ENCODE assay signal across 22 cellular contexts in the genomic region with DNA sequence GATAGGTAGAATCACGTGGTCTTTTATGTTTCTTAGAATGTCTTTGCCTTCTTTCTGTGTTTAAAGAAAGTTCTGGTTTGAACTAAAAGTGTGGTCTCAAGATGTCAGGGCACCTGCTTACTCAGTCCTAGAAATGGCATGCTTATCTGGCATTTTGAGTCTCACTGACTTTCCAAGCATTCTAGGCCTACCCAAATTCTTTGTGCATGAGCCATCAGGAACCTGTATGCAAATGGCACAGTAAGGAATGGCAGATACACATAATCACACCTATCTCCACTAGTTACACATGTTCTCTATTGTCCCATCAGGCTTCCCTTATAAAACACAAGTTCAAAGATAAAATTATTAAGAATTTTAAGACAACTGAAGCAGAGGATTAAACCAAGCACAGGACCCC. TPM values are rescaled to one million over a fixed set of nuclear protein-coding genes. Genes with fewer than 3 reads are reported as not detected.
DNase-seq lines count a peak whose midpoint lies in the region; ATAC-seq, FAIRE-seq and TF ChIP-seq lines count a peak whose summit lies in the region.
"Had no signal": no experiment of that assay in that cellular context is flagged by ENCODE, and none has a peak within 500 bp of the region (broad histone marks: within the 10 kb centered on the region; RNA-seq: fewer than 3 reads in every experiment).

No MANE protein-coding gene starts in this region.

- H3K27ac Mint-ChIP-seq in type B pancreatic cell (peak overlapping the region; percentile 83), T-helper 17 cell (no peak overlapping the region)
- H3K27ac Mint-ChIP-seq: activated naive CD4-positive, alpha-beta T cell treated with anti-CD3 and anti-CD28 coated beads, Interleukin-2, amount 50 U/mL, for 72 hours; activated T-cell treated with anti-CD3 and anti-CD28 coated beads, Interleukin-2, amount 50 U/mL, for 72 hours had no signal

- TF ChIP-seq POLR2A in breast epithelium (IDR thresholded peaks at IDR 0.05) = no peak

- H3K9me3 Mint-ChIP-seq in type B pancreatic cell = no peaks in the 10 kb centered on the region
- H3K9me3 Mint-ChIP-seq: activated naive CD4-positive, alpha-beta T cell treated with anti-CD3 and anti-CD28 coated beads, Interleukin-2, amount 50 U/mL, for 72 hours; activated T-cell treated with anti-CD3 and anti-CD28 coated beads, Interleukin-2, amount 50 U/mL, for 72 hours; naive thymus-derived CD8-positive, alpha-beta T cell had no signal

- DNase-seq in HT-29 (ENCODE audit: low spot score) (peak; percentile 77), breast epithelium (ENCODE audit: low spot score in 2 of 2) (no peak), keratinocyte (ENCODE audit: low read depth, low spot score) (peak; percentile 60), type B pancreatic cell (ENCODE audit: extremely low spot score, unreplicated experiment) (no peak), OCI-M2 (lab: John Stamatoyannopoulos, UW; ENCODE audit: unreplicated experiment) (no peak), T-helper 17 cell (no peak)
- DNase-seq: activated CD4-positive, alpha-beta T cell treated with anti-CD3 and anti-CD28 coated beads for 4 hours; activated T-cell treated with anti-CD3 and anti-CD28 coated beads, Interleukin-2, amount 50 U/mL, for 72 hours; cerebellar nuclear complex; GM23248; Karpas-422; naive thymus-derived CD8-positive, alpha-beta T cell; NCI-H1092 treated with DMSO at 0.1 percent for 48 hours; NCI-H2081 treated with DMSO at 0.1 percent for 48 hours; ovary; right lobe of liver; stimulated activated CD4-positive, alpha-beta T cell treated with anti-CD3 and anti-CD28 coated beads, Interleukin-15, amount 100 ng/mL, for 24 hours had no signal

- no peak for TF ChIP-seq CTCF in breast epithelium (IDR thresholded peaks at IDR 0.05)
- TF ChIP-seq CTCF in keratinocyte (optimal IDR thresholded peaks at IDR 0.05 in 1 of 3, IDR thresholded peaks at IDR 0.05 in 1 of 3, conservative IDR thresholded peaks at IDR 0.05 in 1 of 3; ENCODE audit: extremely low read depth in 1 of 3, insufficient read depth in 2 of 3, low read length in 3 of 3) = no peak
- no peak for TF ChIP-seq CTCF in type B pancreatic cell (conservative IDR thresholded peaks at IDR 0.05)

- H4K20me1 ChIP-seq in keratinocyte (ENCODE audit: control insufficient read depth, extremely low read depth, insufficient read depth, low read length) = no peaks in the 10 kb centered on the region

- H3K9ac ChIP-seq in keratinocyte (ENCODE audit: control insufficient read depth, extremely low read depth, insufficient read depth, low read length) = no peak overlapping the region
- H3K9ac ChIP-seq: GM23248 had no signal

- H3K27ac ChIP-seq in breast epithelium (peak overlapping the region; percentile 3 to 39), keratinocyte (ENCODE audit: control insufficient read depth, insufficient read depth, low read length) (peak overlapping the region; percentile 6)
- H3K27ac ChIP-seq: ascending aorta, GM23248, ovary, right lobe of liver had no signal

- H3K4me3 Mint-ChIP-seq in type B pancreatic cell (no peak overlapping the region), T-helper 17 cell (no peak overlapping the region)
- H3K4me3 Mint-ChIP-seq: activated T-cell treated with anti-CD3 and anti-CD28 coated beads, Interleukin-2, amount 50 U/mL, for 72 hours; naive thymus-derived CD8-positive, alpha-beta T cell had no signal

- H3K36me3 Mint-ChIP-seq in type B pancreatic cell (no peaks in the 10 kb centered on the region), T-helper 17 cell (ENCODE audit: low read depth) (no peaks in the 10 kb centered on the region)
- H3K36me3 Mint-ChIP-seq: activated naive CD4-positive, alpha-beta T cell treated with anti-CD3 and anti-CD28 coated beads, Interleukin-2, amount 50 U/mL, for 72 hours; naive thymus-derived CD8-positive, alpha-beta T cell had no signal

- no peaks in the 10 kb centered on the region for H3K27me3 Mint-ChIP-seq in type B pancreatic cell
- no peaks in the 10 kb centered on the region for H3K27me3 Mint-ChIP-seq in T-helper 17 cell

- H3K36me3 ChIP-seq in breast epithelium (no peaks in the 10 kb centered on the region), keratinocyte (ENCODE audit: control insufficient read depth in 2 of 2, extremely low read depth in 1 of 2, insufficient read depth in 2 of 2, low read length in 2 of 2) (no peaks in the 10 kb centered on the region)
- H3K36me3 ChIP-seq: ascending aorta, ovary, right lobe of liver had no signal

- H3K4me1 Mint-ChIP-seq in type B pancreatic cell (ENCODE audit: unreplicated experiment) (no peaks in the 10 kb centered on the region), T-helper 17 cell (peaks cover 2% of the 10 kb centered on the region)
- H3K4me1 Mint-ChIP-seq: naive thymus-derived CD8-positive, alpha-beta T cell had no signal

- H2AFZ ChIP-seq in keratinocyte (ENCODE audit: control insufficient read depth, low read length) = peak overlapping the region; percentile 54
- H2AFZ ChIP-seq: GM23248 had no signal

- intact Hi-C loops in breast epithelium (cut with DNase I; ENCODE audit: low total_unique reads) = no loop called here

- H3K27me3 ChIP-seq in breast epithelium (no peaks in the 10 kb centered on the region), keratinocyte (ENCODE audit: control insufficient read depth, extremely low read depth, insufficient read depth, low read length) (no peaks in the 10 kb centered on the region)
- H3K27me3 ChIP-seq: ascending aorta, ovary, right lobe of liver had no signal

- H3K9me1 ChIP-seq in keratinocyte (ENCODE audit: control insufficient read depth, extremely low read depth, insufficient read depth, low read length) = no peaks in the 10 kb centered on the region

- H3K4me3 ChIP-seq in breast epithelium = no peak overlapping the region
- no peak overlapping the region for H3K4me3 ChIP-seq in keratinocyte (ENCODE audit: control insufficient read depth in 2 of 3, extremely low read depth in 1 of 3, insufficient read depth in 2 of 3, low read depth in 1 of 3, low read length in 3 of 3)
- H3K4me3 ChIP-seq: ascending aorta, GM23248, ovary, right lobe of liver had no signal

- ATAC-seq in GM18520 (IDR thresholded peaks at IDR 0.05; ENCODE audit: unreplicated experiment) (no peak), T-helper 17 cell (no peak)
- ATAC-seq: activated naive CD4-positive, alpha-beta T cell treated with anti-CD3 and anti-CD28 coated beads, Interleukin-2, amount 50 U/mL, for 72 hours; activated T-cell treated with anti-CD3 and anti-CD28 coated beads, Interleukin-2, amount 50 U/mL, for 72 hours; naive thymus-derived CD8-positive, alpha-beta T cell; right lobe of liver had no signal

- H3K9me3 ChIP-seq in breast epithelium (no peaks in the 10 kb centered on the region), keratinocyte (ENCODE audit: control insufficient read depth, low read depth, low read length) (no peaks in the 10 kb centered on the region), T-helper 17 cell (ENCODE audit: control insufficient read depth, low read length, poor library complexity, severe bottlenecking) (no peaks in the 10 kb centered on the region)
- H3K9me3 ChIP-seq: ascending aorta, ovary, right lobe of liver had no signal

- H3K4me1 ChIP-seq in breast epithelium (no peaks in the 10 kb centered on the region), keratinocyte (ENCODE audit: control insufficient read depth, extremely low read depth, insufficient read depth, low read length) (peaks cover 21% of the 10 kb centered on the region)
- H3K4me1 ChIP-seq: ascending aorta, right lobe of liver had no signal

- no peaks in the 10 kb centered on the region for H3K79me2 ChIP-seq in keratinocyte (ENCODE audit: control insufficient read depth, insufficient read depth, low read length)

- FAIRE-seq in keratinocyte (lab: Jason Lieb, UNC) = peak; percentile 87
- FAIRE-seq: GM12891, TTC549 had no signal

- dilution Hi-C loops in keratinocyte (cut with MboI; ENCODE audit: extremely low pct_ligation_motif_present, low sequenced_read_pairs) = loop anchor here (25.0 kb wide), 1 partner anchor 170 kb away; no protein-coding TSS in a partner anchor

- H3K4me2 ChIP-seq in keratinocyte (ENCODE audit: control insufficient read depth, extremely low read depth, insufficient read depth, low read depth, low read length) = peak overlapping the region; percentile 1

RNA-seq across cellular contexts. Expression of a gene that starts 29.5 kb away (rescaled TPM):
- total RNA-seq in HT-29 (2014; rRNA removed; shearing (Covaris generic)) = 0.23 and 0.36 TPM in 2 replicates
- total RNA-seq in breast epithelium = 10 to 100 TPM in 1 of 3 donors, 1 to 10 TPM in 1, under 1 TPM in 1; 0.16 to 15.1 (median 2.6) TPM
- polyA plus RNA-seq in keratinocyte = 0.59 to 6.1 TPM (median 1.5 TPM) in 3 replicates
- 0.07 TPM for polyA plus RNA-seq in keratinocyte (2011; ENCODE audit: low read depth)
- polyA plus RNA-seq in keratinocyte (2011; cell fraction: cytosol; rRNA removed) = 0.39 and 0.96 TPM in 2 replicates
- polyA plus RNA-seq in keratinocyte (2011; cell fraction: nucleus; rRNA removed) = 4.7 and 7.4 TPM in 2 replicates
- 0.45 and 0.48 TPM in 2 replicates for polyA plus RNA-seq in keratinocyte (2012; ENCODE audit: low replicate concordance)
- polyA minus RNA-seq in keratinocyte = 0.67 to 2.9 TPM (median 2.1 TPM) in 3 replicates
- 0.77 TPM for polyA minus RNA-seq in keratinocyte (2011; cell fraction: cytosol; rRNA and poly(A)+ RNA removed)
- 3.8 and 5.9 TPM in 2 replicates for polyA minus RNA-seq in keratinocyte (2011; cell fraction: nucleus; rRNA and poly(A)+ RNA removed)
- total RNA-seq in type B pancreatic cell (ENCODE audit: low replicate concordance) = 0.10 TPM in 1 of 2 replicates, not detected in the other
- total RNA-seq in T-helper 17 cell = not detected
- total RNA-seq: activated naive CD4-positive, alpha-beta T cell treated with anti-CD3 and anti-CD28 coated beads, Interleukin-2, amount 50 U/mL, for 72 hours; activated T-cell treated with anti-CD3 and anti-CD28 coated beads, Interleukin-2, amount 50 U/mL, for 72 hours; ascending aorta; GM23248 had no signal
- polyA plus RNA-seq: GM23248; naive thymus-derived CD8-positive, alpha-beta T cell; ovary had no signal

RNA-seq across cellular contexts. Expression of a gene that starts 48.6 kb away (rescaled TPM):
- total RNA-seq in HT-29 (2014; rRNA removed; shearing (Covaris generic)) = not detected in 2 replicates
- total RNA-seq in breast epithelium = under 1 TPM in 1 of 3 donors, not detected in 2; under 0.01 TPM
- 0.04 to 0.05 TPM in 2 of 3 replicates, not detected in the other for polyA plus RNA-seq in keratinocyte
- polyA plus RNA-seq in keratinocyte (2011; ENCODE audit: low read depth) = 0.30 TPM
- polyA plus RNA-seq in keratinocyte (2011; cell fraction: cytosol; rRNA removed) = not detected in 2 replicates
- polyA plus RNA-seq in keratinocyte (2011; cell fraction: nucleus; rRNA removed) = 0.09 TPM in 1 of 2 replicates, not detected in the other
- 0.38 TPM in 1 of 2 replicates, not detected in the other for polyA plus RNA-seq in keratinocyte (2012; ENCODE audit: low replicate concordance)
- 0.13 TPM in 1 of 3 replicates, not detected in the others for polyA minus RNA-seq in keratinocyte
- polyA minus RNA-seq in keratinocyte (2011; cell fraction: cytosol; rRNA and poly(A)+ RNA removed) = not detected
- polyA minus RNA-seq in keratinocyte (2011; cell fraction: nucleus; rRNA and poly(A)+ RNA removed) = 0.16 TPM in 1 of 2 replicates, not detected in the other
- total RNA-seq in type B pancreatic cell (ENCODE audit: low replicate concordance) = 4.9 and 10.1 TPM in 2 replicates
- total RNA-seq in T-helper 17 cell = not detected
- total RNA-seq: activated naive CD4-positive, alpha-beta T cell treated with anti-CD3 and anti-CD28 coated beads, Interleukin-2, amount 50 U/mL, for 72 hours; activated T-cell treated with anti-CD3 and anti-CD28 coated beads, Interleukin-2, amount 50 U/mL, for 72 hours; ascending aorta; GM23248; naive thymus-derived CD8-positive, alpha-beta T cell; right lobe of liver had no signal
- polyA plus RNA-seq: GM23248; naive thymus-derived CD8-positive, alpha-beta T cell; ovary had no signal

Comparison
In these comparisons a context has a peak if more than half of its experiments do, and no peak if none do; other contexts are left out.
1. DNase-seq: peak in HT-29 (single experiment) and keratinocyte (single experiment); none in breast epithelium (0 of 2), type B pancreatic cell (single experiment), OCI-M2 (single experiment) and T-helper 17 cell (0 of 3).